ENCODE assay signal across 16 cellular contexts in genomic region chr9:128136816-128137793, GRCh38. TPM values are rescaled to one million over a fixed set of nuclear protein-coding genes. Genes with fewer than 3 reads are reported as not detected.
A peak's percentile ranks its signal among the peaks of the same experiment; 100 is the strongest.
DNase-seq lines count a peak whose midpoint lies in the region; ATAC-seq and TF ChIP-seq lines count a peak whose summit lies in the region.
"Had no signal": no experiment of that assay in that cellular context is flagged by ENCODE, and none has a peak within 500 bp of the region (broad histone marks: within the 10 kb centered on the region; RNA-seq: fewer than 3 reads in every experiment).

No MANE protein-coding gene starts in this region.

- H3K9ac ChIP-seq in mesenchymal stem cell (ENCODE audit: low read length), result no peak overlapping the region

- no peak overlapping the region for H3K23ac ChIP-seq in mesenchymal stem cell (ENCODE audit: low read length in 2 of 2)

- H4K91ac ChIP-seq in mesenchymal stem cell (ENCODE audit: low read length), result no peak overlapping the region

- DNase-seq in AG10803 (ENCODE audit: low read depth), result peak; percentile 75
- DNase-seq in LHCN-M2 (ENCODE audit: low read depth), result peak; percentile 71
- DNase-seq in brain microvascular endothelial cell, result peak; percentile 56
- peak; percentile 82 for DNase-seq in mesenchymal stem cell
- no peak for DNase-seq in activated T-cell treated with anti-CD3 and anti-CD28 coated beads, Interleukin-2, amount 50 U/mL, for 4 hours
- DNase-seq in activated CD8-positive, alpha-beta memory T cell treated with anti-CD3 and anti-CD28 coated beads, Interleukin-2, amount 50 U/mL, for 48 hours, result no peak
- DNase-seq: activated CD8-positive, alpha-beta T cell treated with anti-CD3 and anti-CD28 coated beads, Interleukin-2, amount 10 ng/mL, durations not matched to agents 7 days and 5 days; C1 segment of cervical spinal cord; naive thymus-derived CD4-positive, alpha-beta T cell; NCI-H1105 treated with DMSO at 0.1 percent for 48 hours; NCI-H82; stimulated activated CD4-positive, alpha-beta T cell treated with anti-CD3 and anti-CD28 coated beads, Interleukin-15, amount 100 ng/mL, for 24 hours; stimulated activated naive CD4-positive, alpha-beta T cell; T-helper 1 cell had no signal

- H2BK120ac ChIP-seq in mesenchymal stem cell (ENCODE audit: low read depth, low read length), result no peak overlapping the region

- peak overlapping the region in 1 of 2 experiments; percentile 35 for H3K14ac ChIP-seq in mesenchymal stem cell (ENCODE audit: low read length in 2 of 2)

- H3K4me1 ChIP-seq in mesenchymal stem cell (ENCODE audit: control insufficient read depth, insufficient read depth, low read depth, low read length), result peaks cover 27% of the 10 kb centered on the region

- in situ Hi-C loops in brain microvascular endothelial cell (cut with HindIII; ENCODE audit: low pct_ligation_motif_present, low sequenced_read_pairs), result no loop called here

- H3K18ac ChIP-seq in mesenchymal stem cell (ENCODE audit: low read depth in 1 of 2, low read length in 2 of 2), result no peak overlapping the region

- H3K36me3 ChIP-seq in brain microvascular endothelial cell (replicated peaks) (no peaks in the 10 kb centered on the region), mesenchymal stem cell (ENCODE audit: control insufficient read depth in 1 of 2, insufficient read depth in 2 of 2, low read depth in 1 of 2, low read length in 2 of 2) (no peaks in the 10 kb centered on the region)

- ATAC-seq in GM21723 (IDR thresholded peaks at IDR 0.05; ENCODE audit: unreplicated experiment), result no peak
- ATAC-seq in activated T-cell treated with anti-CD3 and anti-CD28 coated beads, Interleukin-2, amount 50 U/mL, for 4 hours, result no peak
- ATAC-seq in stimulated activated memory B cell treated with anti-CD40 and anti-IgM and Interleukin-4, amounts not matched to agents 10 μg/mL and 1 μg/mL and 100 μg/mL, for 72 hours, result no peak
- ATAC-seq: activated CD8-positive, alpha-beta T cell treated with anti-CD3 and anti-CD28 coated beads, Interleukin-2, amount 10 ng/mL, durations not matched to agents 7 days and 5 days; naive thymus-derived CD4-positive, alpha-beta T cell had no signal

- peaks cover 6% of the 10 kb centered on the region for H3K4me1 Mint-ChIP-seq in activated T-cell treated with anti-CD3 and anti-CD28 coated beads, Interleukin-2, amount 50 U/mL, for 4 hours (ENCODE audit: low read depth)
- H3K4me1 Mint-ChIP-seq in stimulated activated memory B cell treated with anti-CD40 and anti-IgM and Interleukin-4, amounts not matched to agents 10 μg/mL and 1 μg/mL and 100 μg/mL, for 72 hours, result peaks cover 10% of the 10 kb centered on the region

- no peak overlapping the region for H3K27ac Mint-ChIP-seq in stimulated activated memory B cell treated with anti-CD40 and anti-IgM and Interleukin-4, amounts not matched to agents 10 μg/mL and 1 μg/mL and 100 μg/mL, for 72 hours
- H3K27ac Mint-ChIP-seq: activated CD8-positive, alpha-beta T cell treated with anti-CD3 and anti-CD28 coated beads, Interleukin-2, amount 10 ng/mL, durations not matched to agents 7 days and 5 days had no signal

- peaks cover 4% of the 10 kb centered on the region for H3K9me3 ChIP-seq in mesenchymal stem cell (ENCODE audit: control insufficient read depth, low read length)

- H2BK12ac ChIP-seq in mesenchymal stem cell (ENCODE audit: low read length in 2 of 2), result no peak overlapping the region

- no peak overlapping the region for H2AFZ ChIP-seq in mesenchymal stem cell (ENCODE audit: low read depth, low read length)

- H2BK5ac ChIP-seq in mesenchymal stem cell (ENCODE audit: low read depth, low read length, poor library complexity, severe bottlenecking), result no peak overlapping the region

- no peaks in the 10 kb centered on the region for H3K79me1 ChIP-seq in mesenchymal stem cell (replicated peaks; ENCODE audit: low read length, poor library complexity, severe bottlenecking)

- H3K27ac ChIP-seq in brain microvascular endothelial cell (no peak overlapping the region), mesenchymal stem cell (ENCODE audit: low read length, poor library complexity, severe bottlenecking) (peak overlapping the region; percentile 61)

- H3K36me3 Mint-ChIP-seq in activated T-cell treated with anti-CD3 and anti-CD28 coated beads, Interleukin-2, amount 50 U/mL, for 4 hours (ENCODE audit: insufficient read depth), result no peaks in the 10 kb centered on the region
- no peaks in the 10 kb centered on the region for H3K36me3 Mint-ChIP-seq in stimulated activated memory B cell treated with anti-CD40 and anti-IgM and Interleukin-4, amounts not matched to agents 10 μg/mL and 1 μg/mL and 100 μg/mL, for 72 hours

- no peak overlapping the region for H4K8ac ChIP-seq in mesenchymal stem cell (ENCODE audit: low read length)

- peaks cover 2% of the 10 kb centered on the region for H3K27me3 ChIP-seq in brain microvascular endothelial cell (replicated peaks)
- H3K27me3 ChIP-seq in mesenchymal stem cell (ENCODE audit: control insufficient read depth in 1 of 2, insufficient read depth in 1 of 2, low read length in 2 of 2), result peaks cover 0 to 18% of the 10 kb centered on the region in 2 experiments

- peaks cover 6% of the 10 kb centered on the region for H3K27me3 Mint-ChIP-seq in activated T-cell treated with anti-CD3 and anti-CD28 coated beads, Interleukin-2, amount 50 U/mL, for 4 hours (ENCODE audit: low read depth)
- peaks cover 53% of the 10 kb centered on the region for H3K27me3 Mint-ChIP-seq in stimulated activated memory B cell treated with anti-CD40 and anti-IgM and Interleukin-4, amounts not matched to agents 10 μg/mL and 1 μg/mL and 100 μg/mL, for 72 hours

- H2BK15ac ChIP-seq in mesenchymal stem cell (ENCODE audit: low read depth, poor library complexity, severe bottlenecking), result no peak overlapping the region

- H3K9me3 Mint-ChIP-seq in activated T-cell treated with anti-CD3 and anti-CD28 coated beads, Interleukin-2, amount 50 U/mL, for 4 hours, result no peaks in the 10 kb centered on the region
- no peaks in the 10 kb centered on the region for H3K9me3 Mint-ChIP-seq in stimulated activated memory B cell treated with anti-CD40 and anti-IgM and Interleukin-4, amounts not matched to agents 10 μg/mL and 1 μg/mL and 100 μg/mL, for 72 hours
- H3K9me3 Mint-ChIP-seq: naive thymus-derived CD4-positive, alpha-beta T cell had no signal

- no peak overlapping the region for H3K4me2 ChIP-seq in mesenchymal stem cell (ENCODE audit: low read length, poor library complexity, severe bottlenecking)

- no peak overlapping the region for H3K4me3 ChIP-seq in AG10803 (ENCODE audit: low read length)
- H3K4me3 ChIP-seq in brain microvascular endothelial cell (ENCODE audit: low read depth, low read length), result no peak overlapping the region
- H3K4me3 ChIP-seq in mesenchymal stem cell (ENCODE audit: insufficient read depth in 1 of 2, low read depth in 1 of 2, low read length in 2 of 2), result no peak overlapping the region

- H3K4me3 Mint-ChIP-seq in activated T-cell treated with anti-CD3 and anti-CD28 coated beads, Interleukin-2, amount 50 U/mL, for 4 hours, result no peak overlapping the region
- H3K4me3 Mint-ChIP-seq in stimulated activated memory B cell treated with anti-CD40 and anti-IgM and Interleukin-4, amounts not matched to agents 10 μg/mL and 1 μg/mL and 100 μg/mL, for 72 hours, result no peak overlapping the region
- H3K4me3 Mint-ChIP-seq: activated CD8-positive, alpha-beta T cell treated with anti-CD3 and anti-CD28 coated beads, Interleukin-2, amount 10 ng/mL, durations not matched to agents 7 days and 5 days had no signal

- 64% methylated on average over 18 of the region's 18 CpGs for WGBS in mesenchymal stem cell

- H2AK5ac ChIP-seq in mesenchymal stem cell (ENCODE audit: low read length, severe bottlenecking), result peak overlapping the region; percentile 44

- TF ChIP-seq CTCF in AG10803 (conservative IDR thresholded peaks at IDR 0.05; ENCODE audit: low read length), result no peak
- TF ChIP-seq CTCF in brain microvascular endothelial cell (IDR thresholded peaks at IDR 0.05; ENCODE audit: low read depth, low read length, missing control alignments), result no peak

- H3K4ac ChIP-seq in mesenchymal stem cell (ENCODE audit: low read depth in 1 of 2, low read length in 2 of 2), result no peak overlapping the region

RNA-seq across cellular contexts. Expression of gene PTGES2, which starts 9.6 kb away (rescaled TPM):
- 60.7 and 62.8 TPM in 2 replicates for total RNA-seq in LHCN-M2 (2014; rRNA removed)
- 63.4 TPM for polyA plus RNA-seq in LHCN-M2 (2012)
- polyA plus RNA-seq in mesenchymal stem cell (2013, experiment 1 of 2), result 31.2 TPM
- polyA plus RNA-seq in mesenchymal stem cell (2013, experiment 2 of 2), result 28.6 TPM
- total RNA-seq in activated T-cell treated with anti-CD3 and anti-CD28 coated beads, Interleukin-2, amount 50 U/mL, for 4 hours, result 100 to 1,000 TPM; 123 to 132 (median 123) TPM

RNA-seq across cellular contexts. Expression of gene LCN2, which starts 12.1 kb away (rescaled TPM):
- total RNA-seq in LHCN-M2 (2014; rRNA removed), result not detected in 2 replicates
- 0.32 TPM for polyA plus RNA-seq in LHCN-M2 (2012)
- polyA plus RNA-seq in mesenchymal stem cell (2013, experiment 1 of 2), result not detected
- not detected for polyA plus RNA-seq in mesenchymal stem cell (2013, experiment 2 of 2)
- not detected for total RNA-seq in activated T-cell treated with anti-CD3 and anti-CD28 coated beads, Interleukin-2, amount 50 U/mL, for 4 hours
- total RNA-seq: activated CD8-positive, alpha-beta T cell treated with anti-CD3 and anti-CD28 coated beads, Interleukin-2, amount 10 ng/mL, durations not matched to agents 7 days and 5 days; naive thymus-derived CD4-positive, alpha-beta T cell had no signal
- polyA plus RNA-seq: naive thymus-derived CD4-positive, alpha-beta T cell had no signal

RNA-seq across cellular contexts. Expression of gene BBLN, which starts 23.0 kb away (rescaled TPM):
- 180 and 197 TPM in 2 replicates for total RNA-seq in LHCN-M2 (2014; rRNA removed)
- 81.1 TPM for polyA plus RNA-seq in LHCN-M2 (2012)
- 68.0 TPM for polyA plus RNA-seq in mesenchymal stem cell (2013, experiment 1 of 2)
- polyA plus RNA-seq in mesenchymal stem cell (2013, experiment 2 of 2), result 68.2 TPM
- total RNA-seq in activated T-cell treated with anti-CD3 and anti-CD28 coated beads, Interleukin-2, amount 50 U/mL, for 4 hours, result 10 to 100 TPM; 71.0 to 72.7 (median 71.6) TPM

RNA-seq across cellular contexts. Expression of gene CIZ1, which starts 54.3 kb away (rescaled TPM):
- total RNA-seq in LHCN-M2 (2014; rRNA removed), result 43.8 and 57.0 TPM in 2 replicates
- polyA plus RNA-seq in LHCN-M2 (2012), result 111 TPM
- 148 TPM for polyA plus RNA-seq in mesenchymal stem cell (2013, experiment 1 of 2)
- 145 TPM for polyA plus RNA-seq in mesenchymal stem cell (2013, experiment 2 of 2)
- 100 to 1,000 TPM; 117 to 128 (median 124) TPM for total RNA-seq in activated T-cell treated with anti-CD3 and anti-CD28 coated beads, Interleukin-2, amount 50 U/mL, for 4 hours

Comparison
In these comparisons a context has a peak if more than half of its experiments do, and no peak if none do; other contexts are left out.
1. DNase-seq: peak in AG10803 (single experiment), LHCN-M2 (single experiment), brain microvascular endothelial cell (single experiment) and mesenchymal stem cell (single experiment); none in activated T-cell treated with anti-CD3 and anti-CD28 coated beads, Interleukin-2, amount 50 U/mL, for 4 hours (single experiment) and activated CD8-positive, alpha-beta memory T cell treated with anti-CD3 and anti-CD28 coated beads, Interleukin-2, amount 50 U/mL, for 48 hours (single experiment).